11 cellular contexts compared by ENCODE assay signal in the genomic region with DNA sequence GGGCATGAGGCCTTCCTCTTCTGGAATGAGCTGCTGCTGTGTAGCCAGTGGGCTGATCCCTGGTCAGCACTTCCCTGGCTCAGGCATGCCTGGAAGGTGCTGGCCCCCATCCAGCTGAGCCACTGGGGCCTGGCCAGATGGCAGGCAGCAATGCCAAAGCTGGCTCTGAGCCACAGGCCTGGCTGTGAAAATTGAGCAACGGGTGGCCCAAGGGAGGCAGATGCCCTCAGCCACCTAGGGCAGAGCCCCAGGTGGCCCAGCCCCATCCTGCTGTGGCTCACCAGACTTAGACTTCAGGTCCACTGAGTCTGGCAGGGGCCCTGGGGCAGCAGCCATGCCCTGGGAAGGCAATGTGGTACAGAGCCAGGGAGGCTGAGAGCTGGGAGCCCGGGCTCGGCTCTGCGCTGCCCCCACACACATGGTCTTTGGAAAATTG. TPM values are rescaled to one million over a fixed set of nuclear protein-coding genes. Genes with fewer than 3 reads are reported as not detected.
A peak's percentile ranks its signal among the peaks of the same experiment; 100 is the strongest.
DNase-seq lines count a peak whose midpoint lies in the region; ATAC-seq, FAIRE-seq and TF ChIP-seq lines count a peak whose summit lies in the region.
"Had no signal": no experiment of that assay in that cellular context is flagged by ENCODE, and none has a peak within 500 bp of the region (broad histone marks: within the 10 kb centered on the region; RNA-seq: fewer than 3 reads in every experiment).

No MANE protein-coding gene starts in this region.

- TF ChIP-seq POLR2A in GM12891 (IDR thresholded peaks at IDR 0.05; ENCODE audit: low read depth, low read length) = no peak

- no peak overlapping the region for H3K27ac Mint-ChIP-seq in activated T-helper 1 cell treated with anti-CD3 and anti-CD28 coated beads, Interleukin-12 subunit alpha, Interleukin-12 subunit beta, Interleukin-2, Interleukin-4 antibody, amounts not matched to agents 30 ng/mL and 10 ng/mL and 1 ng/mL, durations not matched to agents 14 hours and 24 hours and 36 hours
- H3K27ac Mint-ChIP-seq: T-cell had no signal

- no peaks in the 10 kb centered on the region for H3K4me1 Mint-ChIP-seq in activated T-helper 1 cell treated with anti-CD3 and anti-CD28 coated beads, Interleukin-12 subunit alpha, Interleukin-12 subunit beta, Interleukin-2, Interleukin-4 antibody, amounts not matched to agents 30 ng/mL and 10 ng/mL and 1 ng/mL, durations not matched to agents 14 hours and 24 hours and 36 hours (ENCODE audit: low read depth)
- H3K4me1 Mint-ChIP-seq: T-cell had no signal

- in situ Hi-C loops in Caki2 (cut with HindIII; ENCODE audit: low pct_unique_long_range_greater_than_20kb, low sequenced_read_pairs) = no loop called here

- H3K9me3 Mint-ChIP-seq in activated T-helper 1 cell treated with anti-CD3 and anti-CD28 coated beads, Interleukin-12 subunit alpha, Interleukin-12 subunit beta, Interleukin-2, Interleukin-4 antibody, amounts not matched to agents 30 ng/mL and 10 ng/mL and 1 ng/mL, durations not matched to agents 14 hours and 24 hours and 36 hours = no peaks in the 10 kb centered on the region

- DNase-seq in Caki2 (ENCODE audit: low read depth) (peak; percentile 61), NCI-H1092 treated with DMSO at 0.1 percent for 48 hours (lab: John Stamatoyannopoulos, UW) (peak; percentile 59), mucosa of gallbladder (ENCODE audit: low spot score) (peak; percentile 60), HK-2 (ENCODE audit: unreplicated experiment) (no peak), GM12891 (ENCODE audit: insufficient read length, low spot score) (no peak)
- no peak for DNase-seq in activated T-helper 1 cell treated with anti-CD3 and anti-CD28 coated beads, Interleukin-12 subunit alpha, Interleukin-12 subunit beta, Interleukin-2, Interleukin-4 antibody, amounts not matched to agents 30 ng/mL and 10 ng/mL and 1 ng/mL, durations not matched to agents 14 hours and 24 hours and 36 hours (ENCODE audit: low spot score)
- DNase-seq: NCI-H748 treated with DMSO at 0.1 percent for 48 hours; stimulated activated naive CD8-positive, alpha-beta T cell treated with anti-CD3 and anti-CD28 coated beads, Interleukin-15, Interleukin-2, amounts not matched to agents 100 U/mL and 50 U/mL, for 24 hours; T-cell had no signal

- intact Hi-C loops in activated T-helper 1 cell treated with anti-CD3 and anti-CD28 coated beads, Interleukin-12 subunit alpha, Interleukin-12 subunit beta, Interleukin-2, Interleukin-4 antibody, amounts not matched to agents 30 ng/mL and 10 ng/mL and 1 ng/mL, durations not matched to agents 14 hours and 24 hours and 36 hours (cut with micrococcal nuclease) = no loop called here

- no peak overlapping the region for H3K4me3 Mint-ChIP-seq in activated T-helper 1 cell treated with anti-CD3 and anti-CD28 coated beads, Interleukin-12 subunit alpha, Interleukin-12 subunit beta, Interleukin-2, Interleukin-4 antibody, amounts not matched to agents 30 ng/mL and 10 ng/mL and 1 ng/mL, durations not matched to agents 14 hours and 24 hours and 36 hours
- H3K4me3 Mint-ChIP-seq: T-cell had no signal

- H3K36me3 Mint-ChIP-seq in activated T-helper 1 cell treated with anti-CD3 and anti-CD28 coated beads, Interleukin-12 subunit alpha, Interleukin-12 subunit beta, Interleukin-2, Interleukin-4 antibody, amounts not matched to agents 30 ng/mL and 10 ng/mL and 1 ng/mL, durations not matched to agents 14 hours and 24 hours and 36 hours (ENCODE audit: low read depth) = no peaks in the 10 kb centered on the region
- H3K36me3 Mint-ChIP-seq: T-cell had no signal

- peak; percentile 85 for ATAC-seq in SK-N-SH treated with all-trans-retinoic acid at 6 μM for 48 hours
- ATAC-seq in HG03342 (IDR thresholded peaks at IDR 0.05; ENCODE audit: unreplicated experiment) = no peak
- ATAC-seq: stimulated activated naive CD8-positive, alpha-beta T cell treated with anti-CD3 and anti-CD28 coated beads, Interleukin-15, Interleukin-2, amounts not matched to agents 100 U/mL and 50 U/mL, for 24 hours had no signal

- FAIRE-seq in GM12891 (lab: Jason Lieb, UNC) = no peak

- peaks cover 38% of the 10 kb centered on the region for H3K27me3 Mint-ChIP-seq in activated T-helper 1 cell treated with anti-CD3 and anti-CD28 coated beads, Interleukin-12 subunit alpha, Interleukin-12 subunit beta, Interleukin-2, Interleukin-4 antibody, amounts not matched to agents 30 ng/mL and 10 ng/mL and 1 ng/mL, durations not matched to agents 14 hours and 24 hours and 36 hours (ENCODE audit: insufficient read depth)

TF ChIP-seq in SK-N-SH treated with all-trans-retinoic acid at 6 μM for 48 hours, 23 proteins besides CTCF, POLR2A, EP300 and RAD21:
- TF ChIP-seq ZNF8 (CRISPR knock-in tag; IDR thresholded peaks at IDR 0.05) = no peak
- TF ChIP-seq ZFP30 (CRISPR knock-in tag; IDR thresholded peaks at IDR 0.05) = no peak
- no peak for TF ChIP-seq ZNF70 (CRISPR knock-in tag; IDR thresholded peaks at IDR 0.05)
- TF ChIP-seq CSDC2 (CRISPR knock-in tag; IDR thresholded peaks at IDR 0.05) = no peak
- TF ChIP-seq TCF4 (CRISPR knock-in tag; IDR thresholded peaks at IDR 0.05; ENCODE audit: borderline replicate concordance) = peak; percentile 58; the same call in 1 of the 2 replicates

TF ChIP-seq in GM12891, 5 proteins besides CTCF, POLR2A, EP300 and RAD21:
- no peak for TF ChIP-seq PAX5 (IDR thresholded peaks at IDR 0.05; ENCODE audit: insufficient read depth, low read length, severe bottlenecking)
- no peak for TF ChIP-seq POLR2AphosphoS5 (IDR thresholded peaks at IDR 0.05; ENCODE audit: low read depth, low read length)
- TF ChIP-seq SPI1 (IDR thresholded peaks at IDR 0.05; ENCODE audit: low read depth, low read length) = no peak
- no peak for TF ChIP-seq POU2F2 (IDR thresholded peaks at IDR 0.05; ENCODE audit: low read depth, low read length)
- no peak for TF ChIP-seq TAF1 (IDR thresholded peaks at IDR 0.05; ENCODE audit: low read depth, low read length)

RNA-seq across cellular contexts. Expression of gene CRHR1, which starts 8.5 kb away (rescaled TPM):
- total RNA-seq in Caki2 (2014; rRNA removed; shearing (Covaris generic); ENCODE audit: low replicate concordance) = 5.1 and 10.9 TPM in 2 replicates
- not detected for total RNA-seq in mucosa of gallbladder
- not detected for polyA plus RNA-seq in GM12891 (2012; ENCODE audit: low read depth, missing spikeins)
- not detected in 2 replicates for total RNA-seq in activated T-helper 1 cell treated with anti-CD3 and anti-CD28 coated beads, Interleukin-12 subunit alpha, Interleukin-12 subunit beta, Interleukin-2, Interleukin-4 antibody, amounts not matched to agents 30 ng/mL and 10 ng/mL and 1 ng/mL, durations not matched to agents 14 hours and 24 hours and 36 hours
- total RNA-seq: T-cell had no signal

Comparison
In these comparisons a context has a peak if more than half of its experiments do, and no peak if none do; other contexts are left out.
1. DNase-seq: peak in Caki2 (single experiment), NCI-H1092 treated with DMSO at 0.1 percent for 48 hours (single experiment) and mucosa of gallbladder (single experiment); none in HK-2 (single experiment), GM12891 (single experiment) and activated T-helper 1 cell treated with anti-CD3 and anti-CD28 coated beads, Interleukin-12 subunit alpha, Interleukin-12 subunit beta, Interleukin-2, Interleukin-4 antibody, amounts not matched to agents 30 ng/mL and 10 ng/mL and 1 ng/mL, durations not matched to agents 14 hours and 24 hours and 36 hours (single experiment).